In the genomic region with DNA sequence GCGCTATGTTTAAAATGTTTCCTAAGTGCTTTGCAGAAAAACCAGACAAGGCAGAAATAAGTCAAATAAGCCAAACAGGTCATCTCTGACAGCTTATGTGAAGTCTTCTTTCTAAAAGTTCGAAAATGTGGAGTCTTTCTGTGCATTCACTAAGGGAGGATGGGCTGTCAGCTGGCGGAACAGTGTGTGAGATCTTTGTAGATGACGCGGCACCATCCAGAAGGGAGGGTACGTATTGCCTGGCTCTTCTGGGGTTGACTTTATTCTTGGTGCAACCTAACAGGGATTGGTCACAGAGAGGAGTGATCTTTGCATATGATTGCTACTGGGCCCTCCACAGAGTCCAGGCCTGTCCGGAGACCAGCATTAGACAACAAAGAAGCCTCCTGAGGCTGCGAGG, we compare ENCODE assay signal across 32 cellular contexts.
"Had no signal": no experiment of that assay in that cellular context is flagged by ENCODE, and none has a peak within 500 bp of the region (broad histone marks: within the 10 kb centered on the region; RNA-seq: fewer than 3 reads in every experiment).

No MANE protein-coding gene starts in this region.

- H3K9me3 Mint-ChIP-seq: activated T-helper 17 cell treated with anti-CD3 and anti-CD28 coated beads, Interleukin-2, amount 50 U/mL, for 72 hours had no signal

- FAIRE-seq: TTC549 had no signal

- H3K27me3 ChIP-seq: adrenal gland, breast epithelium, Peyer's patch, SJSA1 had no signal

- ATAC-seq: activated T-helper 17 cell treated with anti-CD3 and anti-CD28 coated beads, Interleukin-2, amount 50 U/mL, for 72 hours; T-helper 17 cell had no signal

- H3K27ac ChIP-seq: adrenal gland, breast epithelium, Peyer's patch, RWPE1, SJSA1 had no signal

- H3K36me3 ChIP-seq: adrenal gland, breast epithelium, Peyer's patch, SJSA1 had no signal

- H3K4me1 ChIP-seq: adrenal gland, breast epithelium, Peyer's patch, SJSA1 had no signal

- H3K9me3 ChIP-seq: adrenal gland, breast epithelium, Peyer's patch, SJSA1 had no signal

- DNase-seq: activated CD4-positive, alpha-beta memory T cell treated with anti-CD3 and anti-CD28 coated beads for 36 hours; activated CD4-positive, alpha-beta T cell treated with anti-CD3 and anti-CD28 coated beads, Interleukin-2, amount 10 ng/mL, durations not matched to agents 7 days and 5 days; activated CD4-positive, CD25-positive, alpha-beta regulatory T cell; activated gamma-delta T cell treated with Interleukin-2 at 50 U/mL for 16 hours; activated naive CD4-positive, alpha-beta T cell treated with anti-CD3 and anti-CD28 coated beads, Interleukin-2, amount 50 U/mL, for 16 hours; activated naive CD8-positive, alpha-beta T cell treated with anti-CD3 and anti-CD28 coated beads, Interleukin-2, amount 10 ng/mL, durations not matched to agents 7 days and 5 days; activated T-cell treated with anti-CD3 and anti-CD28 coated beads for 4 hours; activated T-cell treated with anti-CD3 and anti-CD28 coated beads, Interleukin-2, amount 50 U/mL, for 48 hours; adrenal gland; aorta; caudate nucleus; Karpas-422; MM.1S; NCI-H1105; NCI-H1436; NCI-H1694 treated with DMSO at 0.1 percent for 48 hours; NCI-H2029 treated with DMSO at 0.1 percent for 48 hours; NCI-H345; NCI-H510A; NCI-H526 treated with DMSO at 0.1 percent for 48 hours; NCI-H82; NK-92 treated with Interleukin-12 subunit alpha and Interleukin-12 subunit beta, amount 100 ng/mL, for 24 hours; OCI-M1; Peyer's patch; SHP77; T-helper 17 cell; T-helper 9 cell had no signal

- H3K27ac Mint-ChIP-seq: activated CD4-positive, alpha-beta memory T cell treated with anti-CD3 and anti-CD28 coated beads for 36 hours; activated CD4-positive, alpha-beta T cell treated with anti-CD3 and anti-CD28 coated beads, Interleukin-2, amount 10 ng/mL, durations not matched to agents 7 days and 5 days; activated naive CD8-positive, alpha-beta T cell treated with anti-CD3 and anti-CD28 coated beads, Interleukin-2, amount 10 ng/mL, durations not matched to agents 7 days and 5 days; activated T-helper 17 cell treated with anti-CD3 and anti-CD28 coated beads, Interleukin-2, amount 50 U/mL, for 72 hours; T-helper 17 cell had no signal

- H3K27me3 Mint-ChIP-seq: activated CD4-positive, alpha-beta memory T cell treated with anti-CD3 and anti-CD28 coated beads for 36 hours; activated CD4-positive, alpha-beta T cell treated with anti-CD3 and anti-CD28 coated beads, Interleukin-2, amount 10 ng/mL, durations not matched to agents 7 days and 5 days; activated T-helper 17 cell treated with anti-CD3 and anti-CD28 coated beads, Interleukin-2, amount 50 U/mL, for 72 hours; T-helper 17 cell had no signal

- H3K36me3 Mint-ChIP-seq: activated naive CD8-positive, alpha-beta T cell treated with anti-CD3 and anti-CD28 coated beads, Interleukin-2, amount 10 ng/mL, durations not matched to agents 7 days and 5 days had no signal

- H3K4me3 Mint-ChIP-seq: activated CD4-positive, alpha-beta memory T cell treated with anti-CD3 and anti-CD28 coated beads for 36 hours; activated CD4-positive, alpha-beta T cell treated with anti-CD3 and anti-CD28 coated beads, Interleukin-2, amount 10 ng/mL, durations not matched to agents 7 days and 5 days; activated naive CD8-positive, alpha-beta T cell treated with anti-CD3 and anti-CD28 coated beads, Interleukin-2, amount 10 ng/mL, durations not matched to agents 7 days and 5 days; activated T-helper 17 cell treated with anti-CD3 and anti-CD28 coated beads, Interleukin-2, amount 50 U/mL, for 72 hours; T-helper 17 cell had no signal

- H3K4me3 ChIP-seq: adrenal gland, breast epithelium, Peyer's patch, SJSA1 had no signal

- H3K4me1 Mint-ChIP-seq: activated CD4-positive, alpha-beta T cell treated with anti-CD3 and anti-CD28 coated beads, Interleukin-2, amount 10 ng/mL, durations not matched to agents 7 days and 5 days; activated naive CD8-positive, alpha-beta T cell treated with anti-CD3 and anti-CD28 coated beads, Interleukin-2, amount 10 ng/mL, durations not matched to agents 7 days and 5 days; activated T-helper 17 cell treated with anti-CD3 and anti-CD28 coated beads, Interleukin-2, amount 50 U/mL, for 72 hours had no signal
